In genomic region chr2:11498543-11499034, GRCh38 we compare ENCODE assay signal across 8 cellular contexts. TPM values are rescaled to one million over a fixed set of nuclear protein-coding genes. Genes with fewer than 3 reads are reported as not detected.
A peak's percentile ranks its signal among the peaks of the same experiment; 100 is the strongest.
DNase-seq lines count a peak whose midpoint lies in the region; ATAC-seq and TF ChIP-seq lines count a peak whose summit lies in the region.

No MANE protein-coding gene starts in this region.

- TF ChIP-seq CTCF in neural cell (IDR thresholded peaks at IDR 0.05; ENCODE audit: poor library complexity, severe bottlenecking): no peak

- TF ChIP-seq EP300 in neural cell (conservative IDR thresholded peaks at IDR 0.05; ENCODE audit: poor library complexity, severe bottlenecking): no peak

- peaks cover 1% of the 10 kb centered on the region for H3K79me2 ChIP-seq in neural cell (replicated peaks; ENCODE audit: insufficient read depth, low read length)

- H3K9me2 ChIP-seq in neural cell (ENCODE audit: insufficient read depth, low read length): no peaks in the 10 kb centered on the region

- peak overlapping the region; percentile 30 for H3K9ac ChIP-seq in neural cell (ENCODE audit: low read length)

- no peaks in the 10 kb centered on the region for H3K27me3 ChIP-seq in neural cell (ENCODE audit: insufficient read depth, low read depth, low read length)

- no peaks in the 10 kb centered on the region for H3F3A ChIP-seq in neural cell (ENCODE audit: insufficient read depth, low read length, poor library complexity, severe bottlenecking)

- peak; percentile 81 for ATAC-seq in HG03354 (IDR thresholded peaks at IDR 0.05; ENCODE audit: poor library complexity, severe bottlenecking, unreplicated experiment)
- no peak for ATAC-seq in activated CD4-positive, CD25-positive, alpha-beta regulatory T cell treated with anti-CD3 and anti-CD28 coated beads, Interleukin-2, amount 50 U/mL, for 24 hours

- peak overlapping the region; percentile 39 for H3K4me3 ChIP-seq in neural cell (ENCODE audit: low read length)

- peak overlapping the region; percentile 45 for H3K27ac ChIP-seq in neural cell (ENCODE audit: low read length)

- TF ChIP-seq RAD21 in neural cell (conservative IDR thresholded peaks at IDR 0.05): no peak

- no peaks in the 10 kb centered on the region for H4K20me1 ChIP-seq in neural cell (ENCODE audit: insufficient read depth)

- H3K9me3 ChIP-seq in neural cell (ENCODE audit: low read length): peaks cover 2% of the 10 kb centered on the region

- no peak overlapping the region for H2AFZ ChIP-seq in neural cell (ENCODE audit: low read depth, low read length)

- H3K4me2 ChIP-seq in neural cell (ENCODE audit: low read length): no peak overlapping the region

- H3K36me3 ChIP-seq in neural cell (ENCODE audit: insufficient read depth, low read length): no peaks in the 10 kb centered on the region

- DNase-seq in NCI-H1092 treated with DMSO at 0.1 percent for 48 hours (lab: John Stamatoyannopoulos, UW) (peak; percentile 53), NCI-H1092 (lab: John Stamatoyannopoulos, UW) (no peak), anterior cingulate cortex (lab: John Stamatoyannopoulos, UW) (peak in 52 of 58 donors; percentile 21 to 90 (median 63))
- no peak for DNase-seq in activated CD4-positive, CD25-positive, alpha-beta regulatory T cell (lab: John Stamatoyannopoulos, UW)
- DNase-seq in activated CD8-positive, alpha-beta memory T cell treated with anti-CD3 and anti-CD28 coated beads, Interleukin-2, amount 50 U/mL, for 48 hours: no peak

TF ChIP-seq in neural cell, 6 proteins besides CTCF, POLR2A, EP300 and RAD21:
- TF ChIP-seq MXI1 (conservative IDR thresholded peaks at IDR 0.05; ENCODE audit: poor library complexity, severe bottlenecking) (no peak), REST (IDR thresholded peaks at IDR 0.05; ENCODE audit: borderline replicate concordance) (no peak), SMC3 (conservative IDR thresholded peaks at IDR 0.05; ENCODE audit: poor library complexity) (no peak), POLR2AphosphoS5 (IDR thresholded peaks at IDR 0.05) (no peak), TAF1 (IDR thresholded peaks at IDR 0.05; ENCODE audit: low read depth) (no peak), EZH2 (IDR thresholded peaks at IDR 0.05; ENCODE audit: borderline replicate concordance, insufficient read depth, low read length, poor library complexity, severe bottlenecking) (no peak)

RNA-seq across cellular contexts. Expression of gene E2F6, which starts 32.6 kb away (rescaled TPM):
- 29.7 and 39.1 TPM in 2 replicates for polyA plus RNA-seq in neural cell
- polyA minus RNA-seq in neural cell: 23.4 and 29.5 TPM in 2 replicates

RNA-seq across cellular contexts. Expression of gene GREB1, which starts 35.3 kb away (rescaled TPM):
- polyA plus RNA-seq in neural cell: 17.2 and 24.5 TPM in 2 replicates
- 39.4 and 45.1 TPM in 2 replicates for polyA minus RNA-seq in neural cell

Comparison
In these comparisons a context has a peak if more than half of its experiments do, and no peak if none do; other contexts are left out.
1. DNase-seq: peak in NCI-H1092 treated with DMSO at 0.1 percent for 48 hours (single experiment) and anterior cingulate cortex (52 of 58); none in NCI-H1092 (single experiment), activated CD4-positive, CD25-positive, alpha-beta regulatory T cell (0 of 4) and activated CD8-positive, alpha-beta memory T cell treated with anti-CD3 and anti-CD28 coated beads, Interleukin-2, amount 50 U/mL, for 48 hours (single experiment).